Comparison of ENCODE assay signal across 10 cellular contexts in the genomic region with DNA sequence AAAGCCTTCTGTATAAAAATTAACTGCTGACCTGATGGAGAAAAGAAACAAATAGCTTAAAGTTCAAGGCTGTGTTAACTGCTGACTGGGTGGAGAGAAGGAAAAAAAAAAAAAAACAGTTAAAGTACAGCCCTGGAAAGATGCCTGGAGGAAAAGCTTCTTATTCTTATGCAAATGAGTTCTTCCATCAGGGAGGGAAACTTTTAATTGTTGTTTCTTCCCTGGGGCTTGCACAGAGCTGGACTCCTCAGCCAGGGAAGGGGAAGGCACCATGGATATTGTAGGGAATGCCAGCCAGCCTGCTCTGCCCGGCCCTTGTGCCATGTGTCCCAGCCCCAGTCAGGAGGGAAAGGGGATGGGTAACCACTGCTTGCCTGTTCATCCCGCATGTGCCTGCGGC.
DNase-seq lines count a peak whose midpoint lies in the region; ATAC-seq and TF ChIP-seq lines count a peak whose summit lies in the region.
"Had no signal": no experiment of that assay in that cellular context is flagged by ENCODE, and none has a peak within 500 bp of the region (broad histone marks: within the 10 kb centered on the region; RNA-seq: fewer than 3 reads in every experiment).

No MANE protein-coding gene starts in this region.

- 0 out of 2 replicates have a peak, but pooled peaks cover 23% of the 10 kb centered on the region for H3K36me3 ChIP-seq in GM23338 (ENCODE audit: insufficient read depth)

- no peaks in the 10 kb centered on the region; the same call in 1 of the 2 replicates for H3K9me2 ChIP-seq in GM23338 (ENCODE audit: insufficient read depth)

- no peaks in the 10 kb centered on the region for H3K27me3 ChIP-seq in GM23338 (ENCODE audit: insufficient read depth)

- no peaks in the 10 kb centered on the region for H3K79me2 ChIP-seq in GM23338 (replicated peaks; ENCODE audit: insufficient read depth)

- ATAC-seq in GM23338 (peak; percentile 49; the same call in 2 of the 3 replicates), WTC11 (peak; percentile 92), GM21529 (IDR thresholded peaks at IDR 0.05; ENCODE audit: unreplicated experiment) (no peak)

- no peaks in the 10 kb centered on the region for H4K20me1 ChIP-seq in GM23338 (replicated peaks; ENCODE audit: insufficient read depth)

- POLR2A ChIA-PET in WTC11 (lab: Charles Lee) = interaction anchor here (0.6 kb wide), 1 partner anchor 257 kb away, joined by 6 read pairs; no protein-coding TSS in a partner anchor

- CTCF ChIA-PET in WTC11 (lab: Charles Lee) = interaction anchor here (0.5 to 0.7 kb wide), 3 partner anchors 61 to 477 kb away, joined by 3 read pairs; no protein-coding TSS in a partner anchor

- peaks cover 6% of the 10 kb centered on the region for H3K4me1 Mint-ChIP-seq in GM23338
- H3K4me1 Mint-ChIP-seq in WTC11 = peaks cover 32% of the 10 kb centered on the region
- H3K4me1 Mint-ChIP-seq: B cell had no signal

- H3K36me3 Mint-ChIP-seq in GM23338 (ENCODE audit: low read depth) (peaks cover 45% of the 10 kb centered on the region), WTC11 (peaks cover 47% of the 10 kb centered on the region)
- H3K36me3 Mint-ChIP-seq: CD4-positive, alpha-beta memory T cell had no signal

- no peaks in the 10 kb centered on the region for H3F3A ChIP-seq in GM23338 (replicated peaks; ENCODE audit: low read depth)

- TF ChIP-seq CTCF in GM23338 (conservative IDR thresholded peaks at IDR 0.05; ENCODE audit: low read depth in 2 of 2) (no peak), WTC11 (IDR thresholded peaks at IDR 0.05) (no peak)

- peak overlapping the region; percentile 0; the same call in 1 of the 2 replicates for H2AFZ ChIP-seq in GM23338

- peaks cover 5% of the 10 kb centered on the region; the same call in 1 of the 2 replicates for H3K4me1 ChIP-seq in GM23338 (ENCODE audit: insufficient read depth)

- H3K4me3 ChIP-seq in GM23338 = no peak overlapping the region

- H3K4me2 ChIP-seq in GM23338 = no peak overlapping the region

- H3K9me3 Mint-ChIP-seq in GM23338 = peaks cover 57% of the 10 kb centered on the region
- H3K9me3 Mint-ChIP-seq in WTC11 = peaks cover 48% of the 10 kb centered on the region

- H3K27me3 Mint-ChIP-seq in GM23338 (ENCODE audit: insufficient read depth, low read depth, poor library complexity) (peaks cover 2% of the 10 kb centered on the region), WTC11 (ENCODE audit: low read depth) (no peaks in the 10 kb centered on the region)
- H3K27me3 Mint-ChIP-seq: B cell; CD4-positive, alpha-beta memory T cell had no signal

- DNase-seq in GM23338 (ENCODE audit: low spot score) (peak; percentile 37), WTC11 (ENCODE audit: low spot score) (peak; percentile 13), iPS-NIHi11 (ENCODE audit: low spot score) (peak; percentile 36), H4 (ENCODE audit: low spot score) (no peak), putamen (ENCODE audit: low spot score) (no peak), NCI-H1436 treated with DMSO at 0.1 percent for 48 hours (lab: John Stamatoyannopoulos, UW) (no peak)
- DNase-seq: DMS79 had no signal

- H3K4me3 Mint-ChIP-seq in GM23338 (no peak overlapping the region), WTC11 (no peak overlapping the region)
- H3K4me3 Mint-ChIP-seq: B cell; CD4-positive, alpha-beta memory T cell had no signal

- no peak overlapping the region for H3K27ac Mint-ChIP-seq in GM23338
- H3K27ac Mint-ChIP-seq in WTC11 = no peak overlapping the region
- H3K27ac Mint-ChIP-seq: B cell; CD4-positive, alpha-beta memory T cell had no signal

- H3K27ac ChIP-seq in GM23338 (ENCODE audit: low read depth) = no peak overlapping the region

TF ChIP-seq in GM23338, 12 proteins besides CTCF, POLR2A, EP300 and RAD21 (continues in another document):
- TF ChIP-seq POLR2AphosphoS5 (IDR thresholded peaks at IDR 0.05; ENCODE audit: low read depth) (no peak), CREB1 (CRISPR knock-in tag; IDR thresholded peaks at IDR 0.05; ENCODE audit: low read depth) (no peak), ZNF331 (CRISPR knock-in tag; IDR thresholded peaks at IDR 0.05; ENCODE audit: low read depth) (no peak)
- TF ChIP-seq, protein P1, sequence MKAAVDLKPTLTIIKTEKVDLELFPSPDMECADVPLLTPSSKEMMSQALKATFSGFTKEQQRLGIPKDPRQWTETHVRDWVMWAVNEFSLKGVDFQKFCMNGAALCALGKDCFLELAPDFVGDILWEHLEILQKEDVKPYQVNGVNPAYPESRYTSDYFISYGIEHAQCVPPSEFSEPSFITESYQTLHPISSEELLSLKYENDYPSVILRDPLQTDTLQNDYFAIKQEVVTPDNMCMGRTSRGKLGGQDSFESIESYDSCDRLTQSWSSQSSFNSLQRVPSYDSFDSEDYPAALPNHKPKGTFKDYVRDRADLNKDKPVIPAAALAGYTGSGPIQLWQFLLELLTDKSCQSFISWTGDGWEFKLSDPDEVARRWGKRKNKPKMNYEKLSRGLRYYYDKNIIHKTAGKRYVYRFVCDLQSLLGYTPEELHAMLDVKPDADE (IDR thresholded peaks at IDR 0.05) = no peak

TF ChIP-seq in WTC11, 78 proteins besides CTCF, POLR2A, EP300 and RAD21:
- no peak for TF ChIP-seq ZNF219 (CRISPR knock-in tag; IDR thresholded peaks at IDR 0.05; ENCODE audit: borderline replicate concordance)
- TF ChIP-seq FOXJ3 (CRISPR knock-in tag; IDR thresholded peaks at IDR 0.05; ENCODE audit: borderline replicate concordance) = no peak
- TF ChIP-seq, protein P2, sequence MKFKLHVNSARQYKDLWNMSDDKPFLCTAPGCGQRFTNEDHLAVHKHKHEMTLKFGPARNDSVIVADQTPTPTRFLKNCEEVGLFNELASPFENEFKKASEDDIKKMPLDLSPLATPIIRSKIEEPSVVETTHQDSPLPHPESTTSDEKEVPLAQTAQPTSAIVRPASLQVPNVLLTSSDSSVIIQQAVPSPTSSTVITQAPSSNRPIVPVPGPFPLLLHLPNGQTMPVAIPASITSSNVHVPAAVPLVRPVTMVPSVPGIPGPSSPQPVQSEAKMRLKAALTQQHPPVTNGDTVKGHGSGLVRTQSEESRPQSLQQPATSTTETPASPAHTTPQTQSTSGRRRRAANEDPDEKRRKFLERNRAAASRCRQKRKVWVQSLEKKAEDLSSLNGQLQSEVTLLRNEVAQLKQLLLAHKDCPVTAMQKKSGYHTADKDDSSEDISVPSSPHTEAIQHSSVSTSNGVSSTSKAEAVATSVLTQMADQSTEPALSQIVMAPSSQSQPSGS (CRISPR knock-in tag; IDR thresholded peaks at IDR 0.05; ENCODE audit: borderline replicate concordance, low read depth) = no peak
- TF ChIP-seq NR2C2 (CRISPR knock-in tag; IDR thresholded peaks at IDR 0.05) = no peak
- no peak for TF ChIP-seq ZNF121 (CRISPR knock-in tag; IDR thresholded peaks at IDR 0.05)
- TF ChIP-seq TEAD1 (CRISPR knock-in tag; IDR thresholded peaks at IDR 0.05) = no peak
- TF ChIP-seq NR1H2 (CRISPR knock-in tag; IDR thresholded peaks at IDR 0.05) = no peak
- no peak for TF ChIP-seq ESRRA (CRISPR knock-in tag; IDR thresholded peaks at IDR 0.05; ENCODE audit: borderline replicate concordance)
- TF ChIP-seq TEAD4 (CRISPR knock-in tag; IDR thresholded peaks at IDR 0.05) = no peak
- TF ChIP-seq, protein P3, sequence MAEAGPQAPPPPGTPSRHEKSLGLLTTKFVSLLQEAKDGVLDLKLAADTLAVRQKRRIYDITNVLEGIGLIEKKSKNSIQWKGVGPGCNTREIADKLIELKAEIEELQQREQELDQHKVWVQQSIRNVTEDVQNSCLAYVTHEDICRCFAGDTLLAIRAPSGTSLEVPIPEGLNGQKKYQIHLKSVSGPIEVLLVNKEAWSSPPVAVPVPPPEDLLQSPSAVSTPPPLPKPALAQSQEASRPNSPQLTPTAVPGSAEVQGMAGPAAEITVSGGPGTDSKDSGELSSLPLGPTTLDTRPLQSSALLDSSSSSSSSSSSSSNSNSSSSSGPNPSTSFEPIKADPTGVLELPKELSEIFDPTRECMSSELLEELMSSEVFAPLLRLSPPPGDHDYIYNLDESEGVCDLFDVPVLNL (CRISPR knock-in tag; IDR thresholded peaks at IDR 0.05; ENCODE audit: borderline replicate concordance, low read depth) = no peak
- TF ChIP-seq, protein P4, sequence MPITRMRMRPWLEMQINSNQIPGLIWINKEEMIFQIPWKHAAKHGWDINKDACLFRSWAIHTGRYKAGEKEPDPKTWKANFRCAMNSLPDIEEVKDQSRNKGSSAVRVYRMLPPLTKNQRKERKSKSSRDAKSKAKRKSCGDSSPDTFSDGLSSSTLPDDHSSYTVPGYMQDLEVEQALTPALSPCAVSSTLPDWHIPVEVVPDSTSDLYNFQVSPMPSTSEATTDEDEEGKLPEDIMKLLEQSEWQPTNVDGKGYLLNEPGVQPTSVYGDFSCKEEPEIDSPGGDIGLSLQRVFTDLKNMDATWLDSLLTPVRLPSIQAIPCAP (CRISPR knock-in tag; IDR thresholded peaks at IDR 0.05) = no peak
- TF ChIP-seq, protein P5, sequence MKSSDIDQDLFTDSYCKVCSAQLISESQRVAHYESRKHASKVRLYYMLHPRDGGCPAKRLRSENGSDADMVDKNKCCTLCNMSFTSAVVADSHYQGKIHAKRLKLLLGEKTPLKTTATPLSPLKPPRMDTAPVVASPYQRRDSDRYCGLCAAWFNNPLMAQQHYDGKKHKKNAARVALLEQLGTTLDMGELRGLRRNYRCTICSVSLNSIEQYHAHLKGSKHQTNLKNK (CRISPR knock-in tag; IDR thresholded peaks at IDR 0.05) = no peak
- no peak for TF ChIP-seq JAZF1 (CRISPR knock-in tag; IDR thresholded peaks at IDR 0.05)
- no peak for TF ChIP-seq ZNF396 (CRISPR knock-in tag; IDR thresholded peaks at IDR 0.05; ENCODE audit: borderline replicate concordance)

Comparison
In these comparisons a context has a peak if more than half of its experiments do, and no peak if none do; other contexts are left out.
1. DNase-seq: peak in GM23338 (single experiment), WTC11 (single experiment) and iPS-NIHi11 (single experiment); none in H4 (single experiment), putamen (single experiment) and NCI-H1436 treated with DMSO at 0.1 percent for 48 hours (single experiment).